18 cellular contexts compared by ENCODE assay signal in genomic region chr15:65924004-65924403, GRCh38. TPM values are rescaled to one million over a fixed set of nuclear protein-coding genes. Genes with fewer than 3 reads are reported as not detected.
DNase-seq lines count a peak whose midpoint lies in the region; ATAC-seq, FAIRE-seq and TF ChIP-seq lines count a peak whose summit lies in the region.
"Had no signal": no experiment of that assay in that cellular context is flagged by ENCODE, and none has a peak within 500 bp of the region (broad histone marks: within the 10 kb centered on the region; RNA-seq: fewer than 3 reads in every experiment).

No MANE protein-coding gene starts in this region.

- H3K27me3 ChIP-seq in WERI-Rb-1 (ENCODE audit: insufficient read depth, low read depth, severe bottlenecking) (no peaks in the 10 kb centered on the region), upper lobe of left lung (no peaks in the 10 kb centered on the region)

- ATAC-seq in upper lobe of left lung (ENCODE audit: low FRiP score in 2 of 2) (no peak), HG03378 (IDR thresholded peaks at IDR 0.05; ENCODE audit: unreplicated experiment) (no peak)

- TF ChIP-seq CTCF in WERI-Rb-1 (IDR thresholded peaks at IDR 0.05; ENCODE audit: low read depth, low read length) (no peak), mesothelial cell of epicardium (IDR thresholded peaks at IDR 0.05; ENCODE audit: unreplicated experiment) (no peak), upper lobe of left lung (IDR thresholded peaks at IDR 0.05) (no peak)

- DNase-seq in T-helper 1 cell (no peak), WERI-Rb-1 (no peak), mesothelial cell of epicardium (ENCODE audit: low spot score in 2 of 2, unreplicated experiment in 2 of 2) (no peak), upper lobe of left lung (no peak), HTR-8/SVneo (ENCODE audit: insufficient read length, low spot score) (no peak)
- DNase-seq: Calu3; CD4-positive, alpha-beta memory T cell; COR-L47; DMS53; DMS79 treated with DMSO at 0.1 percent for 48 hours; GF-D8; GOT3; HCEC 1CT had no signal

- H3K9me3 Mint-ChIP-seq in T-helper 1 cell treated with Interleukin-12 subunit alpha and Interleukin-12 subunit beta and Interleukin-4 antibody, amounts not matched to agents 30 μg/mL and 1 μg/mL, for 36 hours, result no peaks in the 10 kb centered on the region
- H3K9me3 Mint-ChIP-seq in mesothelial cell of epicardium, result no peaks in the 10 kb centered on the region
- H3K9me3 Mint-ChIP-seq: CD4-positive, alpha-beta memory T cell had no signal

- no peak overlapping the region for H3K4me3 Mint-ChIP-seq in T-helper 1 cell treated with Interleukin-12 subunit alpha and Interleukin-12 subunit beta and Interleukin-4 antibody, amounts not matched to agents 30 μg/mL and 1 μg/mL, for 36 hours
- no peak overlapping the region for H3K4me3 Mint-ChIP-seq in mesothelial cell of epicardium
- H3K4me3 Mint-ChIP-seq: CD4-positive, alpha-beta memory T cell had no signal

- no peak for TF ChIP-seq EP300 in upper lobe of left lung (IDR thresholded peaks at IDR 0.05)

- peaks cover 9% of the 10 kb centered on the region for H3K36me3 Mint-ChIP-seq in T-helper 1 cell treated with Interleukin-12 subunit alpha and Interleukin-12 subunit beta and Interleukin-4 antibody, amounts not matched to agents 30 μg/mL and 1 μg/mL, for 36 hours (ENCODE audit: low read depth)
- no peaks in the 10 kb centered on the region for H3K36me3 Mint-ChIP-seq in mesothelial cell of epicardium
- H3K36me3 Mint-ChIP-seq: CD4-positive, alpha-beta memory T cell had no signal

- H3K4me3 ChIP-seq in WERI-Rb-1 (ENCODE audit: low read depth, low read length), result no peak overlapping the region
- H3K4me3 ChIP-seq in upper lobe of left lung, result no peak overlapping the region

- 91 to 95% methylated on average over 2 to 3 of the region's 3 CpGs for WGBS in upper lobe of left lung, 2 donors

- H3K9me3 ChIP-seq in WERI-Rb-1 (ENCODE audit: severe bottlenecking) (no peaks in the 10 kb centered on the region), upper lobe of left lung (no peaks in the 10 kb centered on the region)

- TF ChIP-seq POLR2A in upper lobe of left lung (IDR thresholded peaks at IDR 0.05), result no peak

- no peaks in the 10 kb centered on the region for H3K4me1 ChIP-seq in upper lobe of left lung

- H3K4me1 Mint-ChIP-seq in T-helper 1 cell treated with Interleukin-12 subunit alpha and Interleukin-12 subunit beta and Interleukin-4 antibody, amounts not matched to agents 30 μg/mL and 1 μg/mL, for 36 hours (ENCODE audit: low read depth), result peaks cover 25% of the 10 kb centered on the region
- peaks cover 6% of the 10 kb centered on the region for H3K4me1 Mint-ChIP-seq in mesothelial cell of epicardium
- H3K4me1 Mint-ChIP-seq: CD4-positive, alpha-beta memory T cell had no signal

- no peak for FAIRE-seq in HTR-8/SVneo (lab: Jason Lieb, UNC)
- FAIRE-seq: GM12891, GM18507, H54 had no signal

- H3K36me3 ChIP-seq in WERI-Rb-1 (no peaks in the 10 kb centered on the region), upper lobe of left lung (peaks cover 0 to 9% (median 1%) of the 10 kb centered on the region in 4 donors)

- peak overlapping the region; percentile 39 for H3K27ac Mint-ChIP-seq in T-helper 1 cell treated with Interleukin-12 subunit alpha and Interleukin-12 subunit beta and Interleukin-4 antibody, amounts not matched to agents 30 μg/mL and 1 μg/mL, for 36 hours
- H3K27ac Mint-ChIP-seq in mesothelial cell of epicardium, result peak overlapping the region; percentile 57

- H3K27me3 Mint-ChIP-seq in T-helper 1 cell treated with Interleukin-12 subunit alpha and Interleukin-12 subunit beta and Interleukin-4 antibody, amounts not matched to agents 30 μg/mL and 1 μg/mL, for 36 hours (ENCODE audit: low read depth), result no peaks in the 10 kb centered on the region
- H3K27me3 Mint-ChIP-seq in mesothelial cell of epicardium (ENCODE audit: low read depth), result no peaks in the 10 kb centered on the region
- H3K27me3 Mint-ChIP-seq: CD4-positive, alpha-beta memory T cell had no signal

- peak overlapping the region; percentile 16; the same call in 1 of the 2 replicates for H3K27ac ChIP-seq in WERI-Rb-1
- no peak overlapping the region for H3K27ac ChIP-seq in upper lobe of left lung

RNA-seq across cellular contexts. Expression of gene RAB11A, which starts 54.7 kb away (rescaled TPM):
- 197 to 213 TPM (median 204 TPM) in 3 replicates for total RNA-seq in mesothelial cell of epicardium
- total RNA-seq in upper lobe of left lung, result 100 to 1,000 TPM in 5 of 6 donors, 10 to 100 TPM in 1; 15.7 to 205 (median 144) TPM
